ENCODE assay signal across 8 cellular contexts in the genomic region with DNA sequence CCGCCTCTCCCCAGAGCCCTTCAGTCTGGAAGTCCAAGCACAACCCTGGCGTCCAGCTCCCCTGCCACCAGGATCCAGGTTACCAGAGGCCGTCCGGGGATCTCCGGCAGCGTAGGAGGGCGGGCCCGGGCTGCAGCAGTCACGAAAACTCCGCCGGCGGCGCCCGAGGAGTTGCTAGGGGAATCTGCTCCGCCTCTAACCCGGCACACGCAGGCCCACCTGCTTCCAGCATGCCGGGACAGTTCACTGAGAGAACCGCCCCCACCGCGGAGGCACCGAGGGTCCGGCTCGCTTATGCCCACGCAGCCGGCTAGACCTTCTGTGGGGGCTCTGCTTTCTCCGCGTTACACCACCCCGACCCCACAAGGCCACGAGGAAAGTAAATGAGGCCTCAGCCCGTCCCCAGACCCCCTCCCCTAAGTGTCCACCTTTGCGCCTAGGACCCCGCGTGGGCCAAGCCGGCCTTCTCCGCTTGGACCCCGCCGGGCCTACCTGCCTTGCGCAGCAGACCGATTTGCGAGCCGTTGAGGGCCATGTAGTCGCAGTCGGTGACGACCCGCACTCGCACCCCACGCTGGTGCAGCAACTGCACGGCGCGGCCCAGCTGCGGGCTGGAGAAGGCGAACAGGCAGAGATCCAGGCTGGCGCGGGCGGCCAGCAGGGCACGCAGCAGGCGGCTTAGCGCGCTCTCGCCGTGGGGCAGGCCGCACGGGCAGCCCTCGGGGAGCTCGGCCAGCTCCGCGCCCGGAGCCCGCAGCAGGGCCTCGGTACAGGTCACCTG. TPM values are rescaled to one million over a fixed set of nuclear protein-coding genes. Genes with fewer than 3 reads are reported as not detected.
DNase-seq lines count a peak whose midpoint lies in the region; ATAC-seq, FAIRE-seq and TF ChIP-seq lines count a peak whose summit lies in the region.

No MANE protein-coding gene starts in this region.

- H3K4me3 Mint-ChIP-seq in T-cell: peak overlapping the region; percentile 83 to 89 (median 87)

- no peaks in the 10 kb centered on the region for H3K27me3 Mint-ChIP-seq in T-cell

- intact Hi-C loops in adrenal gland (cut with DNase I): loop anchor here in 1 of 2 donors (10.0 kb wide), 1 partner anchor 61 kb away; no protein-coding TSS in a partner anchor
- intact Hi-C loops in kidney (cut with DNase I): no loop called here

- no peak for FAIRE-seq in kidney (lab: Jason Lieb, UNC)

- POLR2A ChIA-PET in T-cell (lab: Charles Lee): no interaction called here

- CTCF ChIA-PET in T-cell (lab: Charles Lee): no interaction called here

- peak overlapping the region; percentile 33 to 69 for H3K9ac ChIP-seq in kidney (ENCODE audit: low read length in 2 of 2)

- peak; percentile 69 for DNase-seq in ACHN
- peak; percentile 64 for DNase-seq in HPDE6-E6E7 (ENCODE audit: extremely low spot score)
- DNase-seq in T-cell: peak in 33 of 34 experiments; percentile 17 to 63 (median 46)
- peak; percentile 56 to 82 (median 75) for DNase-seq in adrenal gland
- peak; percentile 90 for DNase-seq in kidney
- DNase-seq in stimulated activated CD4-positive, alpha-beta T cell treated with anti-CD3 and anti-CD28 coated beads, TNF-alpha, amount 100 ng/mL, for 1 hour (ENCODE audit: low read depth in 3 of 3, low spot score in 1 of 3): peak; percentile 15 to 42 (median 34)
- DNase-seq in NCI-H2196 treated with DMSO at 0.1 percent for 48 hours (lab: John Stamatoyannopoulos, UW; ENCODE audit: unreplicated experiment): no peak

- H3K27ac ChIP-seq in adrenal gland (peak overlapping the region; percentile 37 to 90 (median 85)), kidney (ENCODE audit: low read depth in 2 of 2, low read length in 2 of 2) (peak overlapping the region; percentile 90 to 91)

- H3K4me1 ChIP-seq in adrenal gland (replicated peaks in 1 of 2) (peaks cover 29 to 44% of the 10 kb centered on the region in 2 donors), kidney (ENCODE audit: control insufficient read depth in 1 of 2, insufficient read depth in 1 of 2, low read depth in 1 of 2, low read length in 2 of 2) (peaks cover 14 to 26% of the 10 kb centered on the region in 2 donors)

- TF ChIP-seq CTCF in adrenal gland (IDR thresholded peaks at IDR 0.05) (peak in 1 of 6 experiments; percentile 2), kidney (IDR thresholded peaks at IDR 0.05; ENCODE audit: borderline replicate concordance, extremely low read depth, insufficient read depth) (no peak)

- H3K4me1 Mint-ChIP-seq in T-cell: peaks cover 27 to 36% (median 28%) of the 10 kb centered on the region in 3 donors

- H3K36me3 ChIP-seq in adrenal gland (replicated peaks in 1 of 2) (no peaks in the 10 kb centered on the region), kidney (ENCODE audit: control insufficient read depth in 1 of 2, insufficient read depth in 2 of 2, low read length in 2 of 2) (peaks cover 2 to 6% of the 10 kb centered on the region in 2 donors)

- no peaks in the 10 kb centered on the region for H3K9me3 ChIP-seq in adrenal gland (replicated peaks in 1 of 3)
- no peaks in the 10 kb centered on the region for H3K9me3 ChIP-seq in kidney (ENCODE audit: control insufficient read depth in 1 of 2, low read length in 2 of 2)

- H3K9me3 Mint-ChIP-seq in T-cell: no peaks in the 10 kb centered on the region

- no peaks in the 10 kb centered on the region for H3K27me3 ChIP-seq in adrenal gland

- in situ Hi-C loops in ACHN (cut with HindIII; ENCODE audit: low pct_ligation_motif_present, low pct_unique_long_range_greater_than_20kb, low sequenced_read_pairs): no loop called here

- 8 to 40% (median 12%) methylated on average over 2 to 71 of the region's 71 CpGs for WGBS in adrenal gland, 4 donors

- TF ChIP-seq POLR2A in adrenal gland (IDR thresholded peaks at IDR 0.05): peak in 1 of 2 donors; percentile 28

- H3K27ac Mint-ChIP-seq in T-cell: peak overlapping the region; percentile 87 to 91

- H3K4me3 ChIP-seq in adrenal gland (peak overlapping the region in 2 of 4 donors; percentile 36 to 67), kidney (ENCODE audit: low read length in 2 of 2) (peak overlapping the region; percentile 3 to 61)

- peak; percentile 46 for ATAC-seq in GM19023 (IDR thresholded peaks at IDR 0.05; ENCODE audit: unreplicated experiment)
- peak; percentile 39 to 55 (median 48) for ATAC-seq in T-cell (replicated peaks in 1 of 4)

- peaks cover 19% of the 10 kb centered on the region for H3K36me3 Mint-ChIP-seq in T-cell

RNA-seq across cellular contexts. Expression of gene PLD6, which starts 0.6 kb away (rescaled TPM):
- total RNA-seq in T-cell (10 to 100 TPM in 4 of 5 donors, 1 to 10 TPM in 1; 7.3 to 18.3 (median 11.1) TPM), adrenal gland (10 to 100 TPM in 1 of 8 donors, 1 to 10 TPM in 7; 1.9 to 14.2 (median 3.7) TPM), kidney (3.7 TPM)
- polyA plus RNA-seq in adrenal gland (1 to 10 TPM; 3.1 to 5.1 (median 3.1) TPM), kidney (ENCODE audit: insufficient read depth, low read depth, low replicate concordance) (2.9 TPM)

RNA-seq across cellular contexts. Expression of gene FLCN, which starts 31.4 kb away (rescaled TPM):
- total RNA-seq in T-cell (10 to 100 TPM; 37.2 to 84.9 (median 70.8) TPM), adrenal gland (100 to 1,000 TPM in 1 of 8 donors, 10 to 100 TPM in 7; 27.2 to 101 (median 40.0) TPM), kidney (44.4 TPM)
- polyA plus RNA-seq in adrenal gland (10 to 100 TPM; 10.2 to 45.5 (median 11.9) TPM), kidney (ENCODE audit: insufficient read depth, low read depth, low replicate concordance) (14.2 TPM)
